Comparison of ENCODE assay signal across 14 cellular contexts in genomic region chr7:117111532-117111931, GRCh38.
"Had no signal": no experiment of that assay in that cellular context is flagged by ENCODE, and none has a peak within 500 bp of the region (broad histone marks: within the 10 kb centered on the region; RNA-seq: fewer than 3 reads in every experiment).

No MANE protein-coding gene starts in this region.

- H3K9ac ChIP-seq: neural progenitor cell had no signal

- FAIRE-seq: endometrium had no signal

- H3K4me1 ChIP-seq: neural progenitor cell had no signal

- H3K9me3 ChIP-seq: esophagus squamous epithelium, ovary had no signal

- H3K27ac ChIP-seq: brain microvascular endothelial cell, esophagus squamous epithelium, neural progenitor cell, ovary had no signal

- H3K36me3 ChIP-seq: brain microvascular endothelial cell, esophagus squamous epithelium, neural progenitor cell, ovary had no signal

- H3K4me2 ChIP-seq: neural progenitor cell had no signal

- H3K27me3 ChIP-seq: brain microvascular endothelial cell, esophagus squamous epithelium, neural progenitor cell, ovary had no signal

- H2AFZ ChIP-seq: neural progenitor cell had no signal

- DNase-seq: activated CD4-positive, alpha-beta T cell treated with anti-CD3 and anti-CD28 coated beads, Interleukin-2, amount 10 ng/mL, durations not matched to agents 7 days and 5 days; activated CD4-positive, CD25-positive, alpha-beta regulatory T cell; activated naive CD4-positive, alpha-beta T cell treated with anti-CD3 and anti-CD28 coated beads, Interleukin-2, amount 10 ng/mL, durations not matched to agents 7 days and 5 days; amniotic stem cell; brain microvascular endothelial cell; esophagus squamous epithelium; foreskin fibroblast; islet precursor cell; mesendoderm; ovary; stimulated activated CD4-positive, alpha-beta T cell treated with anti-CD3 and anti-CD28 coated beads, Interleukin-4, amount 100 ng/mL, for 1 hour; stimulated activated CD8-positive, alpha-beta memory T cell treated with anti-CD3 and anti-CD28 coated beads, Interleukin-4, amount 100 ng/mL, for 48 hours had no signal

- H3K4me3 ChIP-seq: esophagus squamous epithelium, neural progenitor cell, ovary had no signal
